ENCODE assay signal across 26 cellular contexts in the genomic region with DNA sequence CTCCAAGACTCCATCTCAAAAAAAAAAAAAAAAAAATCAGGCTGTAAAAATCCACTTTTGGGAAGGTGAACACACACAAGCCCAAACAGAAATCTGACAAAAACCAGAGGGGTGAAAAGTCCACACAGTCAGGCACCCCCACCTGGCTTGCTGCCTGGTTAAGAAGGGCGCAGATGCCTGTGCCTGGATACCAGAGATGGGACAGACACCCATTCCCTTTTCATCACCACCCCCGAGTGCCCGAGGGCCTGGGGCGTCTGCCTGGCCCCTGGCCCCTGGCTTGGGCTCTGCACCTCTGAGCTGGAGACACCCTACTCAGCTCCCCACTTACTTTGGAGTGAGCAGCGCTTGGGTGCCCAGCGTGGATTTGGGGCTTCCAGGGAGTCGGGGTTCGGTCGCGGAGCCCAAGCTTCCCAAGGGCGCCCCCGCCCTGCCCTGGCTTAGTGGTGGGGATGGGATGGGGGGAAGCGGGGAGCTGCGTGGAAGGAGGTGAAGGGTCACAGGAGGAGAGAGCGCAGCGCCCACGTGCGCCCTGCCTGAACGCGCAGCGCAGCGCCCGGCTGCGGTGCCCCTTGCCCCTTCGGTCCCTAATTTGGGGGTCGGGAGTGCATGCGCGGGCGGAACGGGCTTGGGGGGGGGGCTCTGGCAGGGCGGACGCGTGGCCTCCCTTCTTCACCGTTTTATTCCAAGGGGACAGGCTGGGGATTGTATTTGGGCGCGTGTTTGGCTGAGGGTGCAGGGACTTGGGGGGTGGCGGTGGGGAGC. TPM values are rescaled to one million over a fixed set of nuclear protein-coding genes. Genes with fewer than 3 reads are reported as not detected.
DNase-seq lines count a peak whose midpoint lies in the region; ATAC-seq, FAIRE-seq and TF ChIP-seq lines count a peak whose summit lies in the region.
"Had no signal": no experiment of that assay in that cellular context is flagged by ENCODE, and none has a peak within 500 bp of the region (broad histone marks: within the 10 kb centered on the region; RNA-seq: fewer than 3 reads in every experiment).

No MANE protein-coding gene starts in this region.

- H3K23ac ChIP-seq in H1 (ENCODE audit: insufficient read length) = no peak overlapping the region

- CTCF ChIA-PET in H1 (lab: Charles Lee; ENCODE audit: partially characterized antibody) = no interaction called here

- no peak overlapping the region for H3K14ac ChIP-seq in H1 (ENCODE audit: insufficient read length)

- H2BK120ac ChIP-seq in H1 (replicated peaks; ENCODE audit: low read depth, low read length) = peak overlapping the region; percentile 43

- no peak overlapping the region; the same call in 1 of the 2 replicates for H3K18ac ChIP-seq in H1 (ENCODE audit: extremely low read depth, low read length)

- H3K4me3 ChIP-seq in HUES6 (ENCODE audit: low read depth, low read length) (peak overlapping the region; percentile 14; the same call in 1 of the 2 replicates), H1 (ENCODE audit: extremely low read depth in 1 of 4, insufficient read depth in 2 of 4, low read depth in 3 of 4, low read length in 4 of 4) (peak overlapping the region in 1 of 4 experiments; percentile 52; a peak in 3 of 8 replicates), upper lobe of right lung (no peak overlapping the region), hepatocyte (no peak overlapping the region)

- no peak for TF ChIP-seq POLR2A in H1 (IDR thresholded peaks at IDR 0.05; ENCODE audit: control extremely low read depth in 1 of 2, low read depth in 2 of 2, low read length in 2 of 2)

- H4K8ac ChIP-seq in H1 (ENCODE audit: extremely low read depth, insufficient read depth, low read length) = peak overlapping the region; percentile 3; the same call in 1 of the 2 replicates

- H3K4me1 ChIP-seq in HUES6 (ENCODE audit: control insufficient read depth, insufficient read depth, low read length) (peaks cover 21% of the 10 kb centered on the region), H1 (replicated peaks in 1 of 4; ENCODE audit: control insufficient read depth in 3 of 4, insufficient read depth in 4 of 4, low read length in 3 of 4) (peaks cover 8 to 36% (median 21%) of the 10 kb centered on the region in 4 experiments), upper lobe of right lung (no peaks in the 10 kb centered on the region), hepatocyte (ENCODE audit: insufficient read depth) (no peaks in the 10 kb centered on the region)
- H3K4me1 ChIP-seq: BE2C had no signal

- no peaks in the 10 kb centered on the region; the same call in 1 of the 2 replicates for H3K79me1 ChIP-seq in H1 (ENCODE audit: low read depth, low read length)

- no peak overlapping the region for H3K4me3 Mint-ChIP-seq in osteocyte (ENCODE audit: unreplicated experiment)

- ATAC-seq in upper lobe of right lung = peak; percentile 21
- ATAC-seq: Right ventricle myocardium inferior had no signal

- H2AFZ ChIP-seq in H1 (ENCODE audit: low read length) (no peak overlapping the region), hepatocyte (no peak overlapping the region)

- H3K36me3 ChIP-seq in HUES6 (ENCODE audit: control insufficient read depth, insufficient read depth, low read length) (no peaks in the 10 kb centered on the region), H1 (ENCODE audit: control insufficient read depth in 2 of 4, insufficient read depth in 4 of 4, low read length in 3 of 4) (0 out of 8 replicates have a peak, but pooled peaks cover 0 to 4% (median 0%) of the 10 kb centered on the region in 4 experiments), upper lobe of right lung (no peaks in the 10 kb centered on the region), hepatocyte (replicated peaks; ENCODE audit: insufficient read depth, low read depth) (no peaks in the 10 kb centered on the region)
- H3K36me3 ChIP-seq: BE2C had no signal

- H3K9me3 ChIP-seq in HUES6 (ENCODE audit: control insufficient read depth, insufficient read depth, low read depth, low read length) = no peaks in the 10 kb centered on the region
- no peaks in the 10 kb centered on the region; a peak in 1 of 4 replicates for H3K9me3 ChIP-seq in H1 (ENCODE audit: insufficient read depth in 2 of 2, low read depth in 1 of 2, low read length in 1 of 2)
- H3K9me3 ChIP-seq in upper lobe of right lung = no peaks in the 10 kb centered on the region
- H3K9me3 ChIP-seq in hepatocyte (ENCODE audit: low read depth) = no peaks in the 10 kb centered on the region
- H3K9me3 ChIP-seq: BE2C had no signal

- peaks cover 43% of the 10 kb centered on the region for H3K27me3 Mint-ChIP-seq in osteocyte (ENCODE audit: unreplicated experiment)

- no peak overlapping the region for H2BK20ac ChIP-seq in H1 (ENCODE audit: low read length)

- H4K20me1 ChIP-seq in H1 (replicated peaks in 1 of 2; ENCODE audit: control insufficient read depth in 1 of 2, insufficient read depth in 2 of 2, low read length in 2 of 2) = peaks cover 2 to 7% of the 10 kb centered on the region in 2 experiments
- no peaks in the 10 kb centered on the region for H4K20me1 ChIP-seq in hepatocyte (ENCODE audit: insufficient read depth, poor library complexity, severe bottlenecking)

- no peak overlapping the region for H3K4ac ChIP-seq in H1 (replicated peaks; ENCODE audit: insufficient read length, low read depth, low read length)

- no peak for TF ChIP-seq EP300 in H1 (IDR thresholded peaks at IDR 0.05; ENCODE audit: borderline replicate concordance in 1 of 2, low read depth in 2 of 2, low read length in 2 of 2)

- no peak overlapping the region for H4K91ac ChIP-seq in H1 (replicated peaks; ENCODE audit: insufficient read length, low read length)

- no peak overlapping the region for H2BK5ac ChIP-seq in H1 (ENCODE audit: low read depth, low read length)

- WGBS in H1 (ENCODE audit: extremely low coverage in 1 of 2, insufficient coverage in 1 of 2, insufficient read length in 1 of 2, insufficient replicate concordance in 2 of 2, low coverage in 1 of 2, low lambda C conversion rate in 2 of 2, missing lambda C conversion rate in 1 of 2), 2 experiments = 15% methylated on average over 30 of the region's 37 CpGs; no CpG with 5 or more reads in 1 of the 2 experiments
- 13% methylated on average over 33 of the region's 37 CpGs for WGBS in hepatocyte (ENCODE audit: low lambda C conversion rate, missing lambda C conversion rate)

- peaks cover 100% of the 10 kb centered on the region for H3K27me3 ChIP-seq in HUES6 (ENCODE audit: control insufficient read depth, insufficient read depth, low read length)
- peaks cover 89 to 96% (median 93%) of the 10 kb centered on the region in 4 experiments for H3K27me3 ChIP-seq in H1 (replicated peaks in 1 of 4; ENCODE audit: control insufficient read depth in 3 of 4, extremely low read depth in 1 of 4, insufficient read depth in 3 of 4, low read length in 3 of 4)
- peaks cover 70% of the 10 kb centered on the region for H3K27me3 ChIP-seq in upper lobe of right lung
- H3K27me3 ChIP-seq in hepatocyte = peaks cover 86% of the 10 kb centered on the region
- H3K27me3 ChIP-seq: BE2C had no signal

- no peak overlapping the region for H2AK5ac ChIP-seq in H1 (ENCODE audit: low read depth, low read length)

- no peaks in the 10 kb centered on the region for H3K9me2 ChIP-seq in hepatocyte (replicated peaks; ENCODE audit: insufficient read depth)

- H3K23me2 ChIP-seq in H1 (ENCODE audit: low read depth, low read length) = peaks cover 9% of the 10 kb centered on the region; the same call in 1 of the 2 replicates

- peaks cover 7% of the 10 kb centered on the region for H3K4me1 Mint-ChIP-seq in osteocyte (ENCODE audit: unreplicated experiment)

- H3K56ac ChIP-seq in H1 (replicated peaks; ENCODE audit: insufficient read length, low read depth, low read length) = no peak overlapping the region

- no peaks in the 10 kb centered on the region for H3K36me3 Mint-ChIP-seq in osteocyte (ENCODE audit: unreplicated experiment)

- H3K9me3 Mint-ChIP-seq in osteocyte (ENCODE audit: unreplicated experiment) = no peaks in the 10 kb centered on the region
- H3K9me3 Mint-ChIP-seq: HFFc6 had no signal

- H3K79me2 ChIP-seq in H1 (ENCODE audit: control insufficient read depth in 1 of 2, insufficient read depth in 2 of 2, low read length in 2 of 2) (no peaks in the 10 kb centered on the region), hepatocyte (no peaks in the 10 kb centered on the region)

- intact Hi-C loops in upper lobe of right lung (cut with DNase I) = no loop called here

- TF ChIP-seq CTCF in H1 (IDR thresholded peaks at IDR 0.05; ENCODE audit: control extremely low read depth in 1 of 3, insufficient read depth in 1 of 3, low read depth in 1 of 3, low read length in 3 of 3) (no peak), osteocyte (IDR thresholded peaks at IDR 0.05) (no peak), upper lobe of right lung (IDR thresholded peaks at IDR 0.05) (no peak), hepatocyte (IDR thresholded peaks at IDR 0.05; ENCODE audit: poor library complexity) (no peak)

- peak in 1 of 2 experiments; percentile 55 for DNase-seq in H1 (ENCODE audit: low read depth in 1 of 2, low spot score in 2 of 2)
- DNase-seq in osteocyte (ENCODE audit: extremely low spot score, unreplicated experiment) = peak; percentile 81
- DNase-seq in upper lobe of right lung = peak; percentile 46
- DNase-seq in hepatocyte (ENCODE audit: low spot score) = no peak
- DNase-seq in LoVo (ENCODE audit: low spot score) = no peak
- DNase-seq in DMS79 (lab: John Stamatoyannopoulos, UW) = no peak
- DNase-seq: BE2C, DMS53, H9, HFFc6, KBM-7, NCI-H1092, NCI-H1436, NCI-H187 treated with DMSO at 0.1 percent for 48 hours, NCI-H2107, NCI-H446 treated with DMSO at 0.1 percent for 48 hours, NCI-H526 treated with DMSO at 0.1 percent for 48 hours, OCI-M1 had no signal

- peak overlapping the region; percentile 56 for H3K4me2 ChIP-seq in H1 (ENCODE audit: insufficient read depth in 1 of 2, low read depth in 2 of 2, low read length in 2 of 2)
- no peak overlapping the region for H3K4me2 ChIP-seq in hepatocyte

- peak overlapping the region; percentile 72; the same call in 1 of the 2 replicates for H2BK15ac ChIP-seq in H1 (ENCODE audit: low read length)

- no peak for FAIRE-seq in H1 (lab: Jason Lieb, UNC)
- FAIRE-seq: D721Med, GM19239, RCC 7860 had no signal

- H3K9ac ChIP-seq in HUES6 (ENCODE audit: low read length) (no peak overlapping the region), H1 (replicated peaks in 1 of 4; ENCODE audit: extremely low read depth in 1 of 4, low read depth in 3 of 4, low read length in 3 of 4) (no peak overlapping the region)

- H4K5ac ChIP-seq in H1 (ENCODE audit: insufficient read length, low read depth, low read length) = no peak overlapping the region

- peak overlapping the region; percentile 87; the same call in 1 of the 2 replicates for H2BK12ac ChIP-seq in H1 (ENCODE audit: low read depth, low read length)

- H3K27ac Mint-ChIP-seq in osteocyte (ENCODE audit: unreplicated experiment) = no peak overlapping the region
- H3K27ac Mint-ChIP-seq: H9 had no signal

- POLR2A ChIA-PET in H1 (lab: Charles Lee; ENCODE audit: partially characterized antibody) = no interaction called here

- TF ChIP-seq RAD21 in H1 (IDR thresholded peaks at IDR 0.05 in 1 of 2, conservative IDR thresholded peaks at IDR 0.05 in 1 of 2; ENCODE audit: low read depth in 2 of 2, low read length in 2 of 2) = no peak

- H3K27ac ChIP-seq in HUES6 (ENCODE audit: low read depth, low read length) (no peak overlapping the region), H1 (ENCODE audit: low read depth, low read length) (no peak overlapping the region), upper lobe of right lung (no peak overlapping the region), hepatocyte (no peak overlapping the region)
- H3K27ac ChIP-seq: HL-60 had no signal

RNA-seq across cellular contexts. Expression of a gene that starts 11.3 kb away (rescaled TPM):
- total RNA-seq in H1 (2021; fragmentation: NEBNext Ultra II Directional; extraction: Animal tissue kit (Norgen Biotek cat#: 25700)) = 0.15 TPM in 1 of 2 replicates, not detected in the other
- polyA plus RNA-seq in H1 (2011; rRNA removed) = 0.05 and 0.06 TPM in 2 replicates
- 0.12 TPM for polyA plus RNA-seq in H1 (2011; cell fraction: cytosol; rRNA removed)
- 0.16 TPM for polyA plus RNA-seq in H1 (2011; cell fraction: nucleus; rRNA removed)
- 0.06 to 0.09 TPM in 2 of 4 replicates, not detected in the others for polyA plus RNA-seq in H1 (2012, experiment 1 of 2)
- not detected for polyA plus RNA-seq in H1 (2012, experiment 2 of 2)
- 0.02 TPM for polyA plus RNA-seq in H1 (2013, experiment 1 of 2)
- polyA plus RNA-seq in H1 (2013, experiment 2 of 2) = not detected
- polyA minus RNA-seq in H1 (2011; rRNA and poly(A)+ RNA removed) = 0.05 TPM in 1 of 2 replicates, not detected in the other
- not detected for polyA minus RNA-seq in H1 (2011; cell fraction: cytosol; rRNA and poly(A)+ RNA removed)
- not detected for polyA minus RNA-seq in H1 (2011; cell fraction: nucleus; rRNA and poly(A)+ RNA removed)
- total RNA-seq in osteocyte = 0.21 TPM in 1 of 2 replicates, not detected in the other
- total RNA-seq in upper lobe of right lung = not detected
- total RNA-seq in hepatocyte = 0.08 and 0.10 TPM in 2 replicates
- polyA plus RNA-seq in hepatocyte = not detected in 2 replicates
- total RNA-seq: A673, HT-29, Right ventricle myocardium inferior had no signal

Comparison
In these comparisons a context has a peak if more than half of its experiments do, and no peak if none do; other contexts are left out.
1. DNase-seq: peak in osteocyte (single experiment) and upper lobe of right lung (single experiment); none in hepatocyte (single experiment), LoVo (single experiment) and DMS79 (single experiment).